ENCODE assay signal across 1 cellular context in genomic region chr12:12121022-12121421, GRCh38.
TF ChIP-seq lines count a peak whose summit lies in the region.

No MANE protein-coding gene starts in this region.

TF ChIP-seq in GM23338, 12 proteins besides CTCF, POLR2A, EP300 and RAD21 (continued from another document):
- TF ChIP-seq REST (IDR thresholded peaks at IDR 0.05; ENCODE audit: unreplicated experiment), result no peak
